ENCODE assay signal across 8 cellular contexts in genomic region chr19:11597202-11598102, GRCh38. TPM values are rescaled to one million over a fixed set of nuclear protein-coding genes. Genes with fewer than 3 reads are reported as not detected.
A peak's percentile ranks its signal among the peaks of the same experiment; 100 is the strongest.
DNase-seq lines count a peak whose midpoint lies in the region; ATAC-seq and TF ChIP-seq lines count a peak whose summit lies in the region.

Gene ZNF627, plus strand, starts transcription at chr19:11597483. Its CDS starts 145 bp downstream, at chr19:11597628.

- H3K27me3 ChIP-seq in DND-41 (ENCODE audit: insufficient read depth, low read length, poor library complexity) (no peaks in the 10 kb centered on the region), KMS-11 (ENCODE audit: insufficient read depth, low read depth) (no peaks in the 10 kb centered on the region), Peyer's patch (no peaks in the 10 kb centered on the region)

- H3K4me3 Mint-ChIP-seq in activated T-helper 1 cell treated with anti-CD3 and anti-CD28 coated beads, Interleukin-12 subunit alpha, Interleukin-12 subunit beta, Interleukin-2, Interleukin-4 antibody, amounts not matched to agents 30 ng/mL and 10 ng/mL and 1 ng/mL, durations not matched to agents 14 hours and 24 hours and 36 hours: peak within 1 kb of the TSS; percentile 93
- peak within 1 kb of the TSS; percentile 88 to 95 (median 92) for H3K4me3 Mint-ChIP-seq in naive B cell
- peak within 1 kb of the TSS; percentile 95 for H3K4me3 Mint-ChIP-seq in stimulated activated memory B cell treated with anti-CD40 and anti-IgM and Interleukin-4, amounts not matched to agents 10 μg/mL and 1 μg/mL and 100 μg/mL, for 72 hours

- intact Hi-C loops in activated T-helper 1 cell treated with anti-CD3 and anti-CD28 coated beads, Interleukin-12 subunit alpha, Interleukin-12 subunit beta, Interleukin-2, Interleukin-4 antibody, amounts not matched to agents 30 ng/mL and 10 ng/mL and 1 ng/mL, durations not matched to agents 14 hours and 24 hours and 36 hours (cut with micrococcal nuclease): loop anchor here (1.0 to 5.0 kb wide), 7 partner anchors 42 to 390 kb away; partner anchors contain the start of genes ECSIT and ZNF700

- H3K4me3 ChIP-seq in DND-41 (ENCODE audit: low read depth in 1 of 2, low read length in 2 of 2) (peak within 1 kb of the TSS; percentile 86 to 87), KMS-11 (IDR thresholded peaks at IDR 0.05; ENCODE audit: insufficient read depth, low read depth, low read length) (peak within 1 kb of the TSS; percentile 34), Peyer's patch (peak within 1 kb of the TSS; percentile 68 to 84 (median 79))

- H3K27ac Mint-ChIP-seq in activated T-helper 1 cell treated with anti-CD3 and anti-CD28 coated beads, Interleukin-12 subunit alpha, Interleukin-12 subunit beta, Interleukin-2, Interleukin-4 antibody, amounts not matched to agents 30 ng/mL and 10 ng/mL and 1 ng/mL, durations not matched to agents 14 hours and 24 hours and 36 hours: peak within 1 kb of the TSS; percentile 89
- peak within 1 kb of the TSS; percentile 94 to 96 (median 95) for H3K27ac Mint-ChIP-seq in naive B cell
- peak within 1 kb of the TSS; percentile 86 for H3K27ac Mint-ChIP-seq in stimulated activated memory B cell treated with anti-CD40 and anti-IgM and Interleukin-4, amounts not matched to agents 10 μg/mL and 1 μg/mL and 100 μg/mL, for 72 hours

- peak within 1 kb of the TSS; percentile 98 for H3K27ac ChIP-seq in DND-41 (ENCODE audit: low read length)
- peak within 1 kb of the TSS; percentile 65 for H3K27ac ChIP-seq in KMS-11
- H3K27ac ChIP-seq in Peyer's patch: peak within 1 kb of the TSS; percentile 82 to 88 (median 86)

- TF ChIP-seq CTCF in DND-41 (IDR thresholded peaks at IDR 0.05; ENCODE audit: borderline replicate concordance, extremely low read depth, low read length, poor library complexity, severe bottlenecking) (peak; percentile 35), KMS-11 (conservative IDR thresholded peaks at IDR 0.05; ENCODE audit: low read depth, low read length) (no peak), Peyer's patch (IDR thresholded peaks at IDR 0.05) (peak in 5 of 6 experiments; percentile 10 to 46 (median 39))

- peaks cover 14% of the 10 kb centered on the region for H4K20me1 ChIP-seq in DND-41 (ENCODE audit: insufficient read depth, low read length)
- no peaks in the 10 kb centered on the region for H4K20me1 ChIP-seq in KMS-11 (ENCODE audit: insufficient read depth)

- H3K36me3 ChIP-seq in DND-41 (ENCODE audit: insufficient read depth, low read length) (peaks cover 17% of the 10 kb centered on the region), KMS-11 (ENCODE audit: insufficient read depth) (no peaks in the 10 kb centered on the region), Peyer's patch (no peaks in the 10 kb centered on the region)

- TF ChIP-seq POLR2A in Peyer's patch (IDR thresholded peaks at IDR 0.05): peak; percentile 95

- H3K9me3 Mint-ChIP-seq in activated T-helper 1 cell treated with anti-CD3 and anti-CD28 coated beads, Interleukin-12 subunit alpha, Interleukin-12 subunit beta, Interleukin-2, Interleukin-4 antibody, amounts not matched to agents 30 ng/mL and 10 ng/mL and 1 ng/mL, durations not matched to agents 14 hours and 24 hours and 36 hours: peaks cover 5% of the 10 kb centered on the region
- H3K9me3 Mint-ChIP-seq in naive B cell: no peaks in the 10 kb centered on the region
- no peaks in the 10 kb centered on the region for H3K9me3 Mint-ChIP-seq in stimulated activated memory B cell treated with anti-CD40 and anti-IgM and Interleukin-4, amounts not matched to agents 10 μg/mL and 1 μg/mL and 100 μg/mL, for 72 hours

- H3K4me1 Mint-ChIP-seq in activated T-helper 1 cell treated with anti-CD3 and anti-CD28 coated beads, Interleukin-12 subunit alpha, Interleukin-12 subunit beta, Interleukin-2, Interleukin-4 antibody, amounts not matched to agents 30 ng/mL and 10 ng/mL and 1 ng/mL, durations not matched to agents 14 hours and 24 hours and 36 hours (ENCODE audit: low read depth): peaks cover 10% of the 10 kb centered on the region
- H3K4me1 Mint-ChIP-seq in naive B cell: peaks cover 24 to 52% (median 28%) of the 10 kb centered on the region in 3 donors
- H3K4me1 Mint-ChIP-seq in stimulated activated memory B cell treated with anti-CD40 and anti-IgM and Interleukin-4, amounts not matched to agents 10 μg/mL and 1 μg/mL and 100 μg/mL, for 72 hours: peaks cover 38% of the 10 kb centered on the region

- H3K9ac ChIP-seq in DND-41 (ENCODE audit: low read depth, low read length) (peak within 1 kb of the TSS; percentile 87), KMS-11 (peak within 1 kb of the TSS; percentile 88)

- peaks cover 49% of the 10 kb centered on the region for H3K79me2 ChIP-seq in DND-41 (ENCODE audit: insufficient read depth, low read length)
- H3K79me2 ChIP-seq in KMS-11 (ENCODE audit: insufficient read depth, low read depth): peaks cover 9% of the 10 kb centered on the region; the same call in 1 of the 2 replicates

- peak within 1 kb of the TSS; percentile 78 for H3K4me2 ChIP-seq in DND-41 (ENCODE audit: insufficient read depth, low read length)
- peak within 1 kb of the TSS; percentile 83 for H3K4me2 ChIP-seq in KMS-11

- H3K4me1 ChIP-seq in DND-41 (ENCODE audit: insufficient read depth, low read length): peaks cover 27% of the 10 kb centered on the region
- peaks cover 9% of the 10 kb centered on the region for H3K4me1 ChIP-seq in KMS-11 (ENCODE audit: low read depth, poor library complexity, severe bottlenecking)
- peaks cover 0 to 7% (median 2%) of the 10 kb centered on the region in 4 donors for H3K4me1 ChIP-seq in Peyer's patch

- DNase-seq in DND-41: peak; percentile 99
- peak; percentile 99 to 100 (median 100) for DNase-seq in Peyer's patch
- peak; percentile 96 for DNase-seq in activated T-helper 1 cell treated with anti-CD3 and anti-CD28 coated beads, Interleukin-12 subunit alpha, Interleukin-12 subunit beta, Interleukin-2, Interleukin-4 antibody, amounts not matched to agents 30 ng/mL and 10 ng/mL and 1 ng/mL, durations not matched to agents 14 hours and 24 hours and 36 hours (ENCODE audit: low spot score)
- DNase-seq in fibroblast of gingiva (ENCODE audit: low read depth): peak; percentile 97
- peak; percentile 98 for DNase-seq in naive B cell

- peak; percentile 97 for ATAC-seq in DND-41 (ENCODE audit: insufficient read depth, low read depth)
- peak; percentile 96 for ATAC-seq in GM21737 (IDR thresholded peaks at IDR 0.05; ENCODE audit: unreplicated experiment)
- ATAC-seq in naive B cell (ENCODE audit: low read depth in 2 of 2): peak; percentile 97 to 98
- peak; percentile 100 for ATAC-seq in stimulated activated memory B cell treated with anti-CD40 and anti-IgM and Interleukin-4, amounts not matched to agents 10 μg/mL and 1 μg/mL and 100 μg/mL, for 72 hours

- no peaks in the 10 kb centered on the region for H3K27me3 Mint-ChIP-seq in activated T-helper 1 cell treated with anti-CD3 and anti-CD28 coated beads, Interleukin-12 subunit alpha, Interleukin-12 subunit beta, Interleukin-2, Interleukin-4 antibody, amounts not matched to agents 30 ng/mL and 10 ng/mL and 1 ng/mL, durations not matched to agents 14 hours and 24 hours and 36 hours (ENCODE audit: insufficient read depth)
- H3K27me3 Mint-ChIP-seq in naive B cell: no peaks in the 10 kb centered on the region
- no peaks in the 10 kb centered on the region for H3K27me3 Mint-ChIP-seq in stimulated activated memory B cell treated with anti-CD40 and anti-IgM and Interleukin-4, amounts not matched to agents 10 μg/mL and 1 μg/mL and 100 μg/mL, for 72 hours

- H3K36me3 Mint-ChIP-seq in activated T-helper 1 cell treated with anti-CD3 and anti-CD28 coated beads, Interleukin-12 subunit alpha, Interleukin-12 subunit beta, Interleukin-2, Interleukin-4 antibody, amounts not matched to agents 30 ng/mL and 10 ng/mL and 1 ng/mL, durations not matched to agents 14 hours and 24 hours and 36 hours (ENCODE audit: low read depth): peaks cover 7% of the 10 kb centered on the region
- H3K36me3 Mint-ChIP-seq in naive B cell: peaks cover 0 to 6% of the 10 kb centered on the region in 2 donors
- peaks cover 7% of the 10 kb centered on the region for H3K36me3 Mint-ChIP-seq in stimulated activated memory B cell treated with anti-CD40 and anti-IgM and Interleukin-4, amounts not matched to agents 10 μg/mL and 1 μg/mL and 100 μg/mL, for 72 hours

- H3K9me3 ChIP-seq in DND-41 (ENCODE audit: insufficient read depth, low read length, severe bottlenecking) (no peaks in the 10 kb centered on the region), Peyer's patch (no peaks in the 10 kb centered on the region)

- H2AFZ ChIP-seq in DND-41 (ENCODE audit: low read depth, low read length) (peak within 1 kb of the TSS; percentile 92), KMS-11 (ENCODE audit: low read depth) (peak within 1 kb of the TSS; percentile 83)

RNA-seq across cellular contexts. Expression of gene ZNF627, which starts in this region (rescaled TPM):
- total RNA-seq in Peyer's patch: 10 to 100 TPM in 1 of 4 donors, 1 to 10 TPM in 3; 4.4 to 10.7 (median 5.5) TPM
- total RNA-seq in activated T-helper 1 cell treated with anti-CD3 and anti-CD28 coated beads, Interleukin-12 subunit alpha, Interleukin-12 subunit beta, Interleukin-2, Interleukin-4 antibody, amounts not matched to agents 30 ng/mL and 10 ng/mL and 1 ng/mL, durations not matched to agents 14 hours and 24 hours and 36 hours: 4.3 and 5.2 TPM in 2 replicates
- 10 to 100 TPM in 5 of 6 donors, 1 to 10 TPM in 1; 9.6 to 15.8 (median 13.3) TPM for polyA plus RNA-seq in naive B cell (ENCODE audit: low read depth in 6 of 6)

Comparison
In these comparisons a context has a peak if more than half of its experiments do, and no peak if none do; other contexts are left out.
1. Peak in every context shown above with its lines: DNase-seq, ATAC-seq, H3K4me3 ChIP-seq and H3K27ac ChIP-seq.
2. H3K4me3 ChIP-seq: peak in every context shown above with its lines; median percentile 86 in DND-41; 79 in Peyer's patch; 34 in KMS-11.